In the genomic region with DNA sequence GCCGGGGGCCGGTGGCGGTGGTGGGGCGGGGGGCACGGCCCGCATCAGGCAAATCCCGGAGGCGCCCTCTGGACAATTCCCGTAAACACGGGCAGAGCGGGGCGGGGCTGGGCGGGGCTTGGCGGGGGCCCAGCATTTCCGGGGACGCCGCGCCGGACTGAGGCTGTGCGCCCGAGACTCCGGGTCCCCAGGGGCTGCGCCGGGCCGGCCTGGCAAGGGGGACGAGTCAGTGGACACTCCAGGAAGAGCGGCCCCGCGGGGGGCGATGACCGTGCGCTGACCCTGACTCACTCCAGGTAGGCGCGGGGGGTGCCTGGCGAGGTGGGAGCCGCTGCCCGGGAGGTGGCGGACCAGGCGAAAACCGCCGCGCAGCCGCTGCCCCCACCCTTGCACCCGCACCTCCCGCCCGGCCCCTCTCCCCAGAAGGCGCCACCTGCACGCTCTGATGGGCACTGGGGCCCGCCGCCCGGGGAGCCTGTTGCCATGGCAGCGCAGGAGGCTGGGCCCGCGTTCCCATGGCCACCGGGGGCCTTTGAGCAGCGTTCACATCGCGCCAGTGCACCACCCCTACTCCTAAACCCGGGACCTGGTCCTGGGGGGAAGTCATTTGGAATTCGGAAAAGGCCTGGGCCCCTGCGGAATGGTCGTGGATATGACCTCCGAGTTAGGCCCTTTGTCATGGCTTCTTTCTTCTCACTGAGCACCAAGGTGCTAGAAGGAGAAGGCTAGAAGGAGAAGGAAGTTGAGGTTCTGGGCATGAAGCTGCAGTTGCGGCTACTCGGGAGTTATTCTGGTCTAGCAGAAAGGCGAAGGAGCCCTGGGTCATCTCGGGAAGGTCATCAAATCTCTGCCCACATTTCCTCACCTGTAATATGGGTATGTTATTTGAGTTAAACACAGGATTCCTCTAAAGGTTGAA, we compare ENCODE assay signal across 8 cellular contexts. TPM values are rescaled to one million over a fixed set of nuclear protein-coding genes. Genes with fewer than 3 reads are reported as not detected.
DNase-seq lines count a peak whose midpoint lies in the region; ATAC-seq and TF ChIP-seq lines count a peak whose summit lies in the region.

No MANE protein-coding gene starts in this region.

- peak overlapping the region; percentile 88 for H3K4me3 Mint-ChIP-seq in activated CD4-positive, alpha-beta memory T cell treated with anti-CD3 and anti-CD28 coated beads, Interleukin-2, amount 10 ng/mL, durations not matched to agents 7 days and 5 days

- peaks cover 12% of the 10 kb centered on the region for H3K4me1 ChIP-seq in BE2C
- no peaks in the 10 kb centered on the region for H3K4me1 ChIP-seq in endocrine pancreas (ENCODE audit: control insufficient read depth, insufficient read depth, low read length)
- peaks cover 2% of the 10 kb centered on the region for H3K4me1 ChIP-seq in mesodermal cell (ENCODE audit: control insufficient read depth, insufficient read depth, low read length, poor library complexity, severe bottlenecking)

- CTCF ChIA-PET in activated CD4-positive, alpha-beta memory T cell treated with anti-CD3 and anti-CD28 coated beads, Interleukin-2, amount 10 ng/mL, durations not matched to agents 7 days and 5 days (lab: Charles Lee): interaction anchor here (0.7 kb wide), 1 partner anchor 38 kb away, joined by 3 read pairs; no protein-coding TSS in a partner anchor

- H3K27me3 ChIP-seq in BE2C: no peaks in the 10 kb centered on the region
- no peaks in the 10 kb centered on the region for H3K27me3 ChIP-seq in endocrine pancreas (ENCODE audit: control insufficient read depth, insufficient read depth, low read length)

- peak overlapping the region; percentile 66 for H3K4me3 ChIP-seq in BE2C (ENCODE audit: low read depth, low read length)
- H3K4me3 ChIP-seq in endocrine pancreas (ENCODE audit: control insufficient read depth, insufficient read depth, low read length): peak overlapping the region; percentile 35
- peak overlapping the region; percentile 43 for H3K4me3 ChIP-seq in mesodermal cell (ENCODE audit: extremely low read depth, insufficient read depth, low read length, poor library complexity, severe bottlenecking)

- no peak for TF ChIP-seq CTCF in BE2C (IDR thresholded peaks at IDR 0.05; ENCODE audit: low read depth, low read length)

- TF ChIP-seq POLR2A in GM18951 (IDR thresholded peaks at IDR 0.05; ENCODE audit: extremely low read depth, insufficient read depth, insufficient read length): peak; percentile 48

- H3K9me3 ChIP-seq in BE2C (no peaks in the 10 kb centered on the region), endocrine pancreas (ENCODE audit: control insufficient read depth, low read length) (no peaks in the 10 kb centered on the region), mesodermal cell (ENCODE audit: control insufficient read depth, low read length) (no peaks in the 10 kb centered on the region)

- H3K36me3 ChIP-seq in BE2C: no peaks in the 10 kb centered on the region
- H3K36me3 ChIP-seq in endocrine pancreas (ENCODE audit: control insufficient read depth, insufficient read depth, low read length): no peaks in the 10 kb centered on the region
- H3K36me3 ChIP-seq in mesodermal cell (ENCODE audit: control insufficient read depth, insufficient read depth, low read length): no peaks in the 10 kb centered on the region

- no peaks in the 10 kb centered on the region for H3K27me3 Mint-ChIP-seq in activated CD4-positive, alpha-beta memory T cell treated with anti-CD3 and anti-CD28 coated beads, Interleukin-2, amount 10 ng/mL, durations not matched to agents 7 days and 5 days

- H3K9me3 Mint-ChIP-seq in activated CD4-positive, alpha-beta memory T cell treated with anti-CD3 and anti-CD28 coated beads, Interleukin-2, amount 10 ng/mL, durations not matched to agents 7 days and 5 days: no peaks in the 10 kb centered on the region

- H3K27ac ChIP-seq in mesodermal cell (ENCODE audit: low read depth, low read length, severe bottlenecking): no peak overlapping the region

- ATAC-seq in HG03103 (IDR thresholded peaks at IDR 0.05; ENCODE audit: low read depth, unreplicated experiment): peak; percentile 54
- peak; percentile 71 for ATAC-seq in stimulated activated naive CD8-positive, alpha-beta T cell treated with anti-CD3 and anti-CD28 coated beads, Interleukin-15, Interleukin-2, amounts not matched to agents 100 U/mL and 50 U/mL, for 24 hours

- peak overlapping the region; percentile 65 for H3K9ac ChIP-seq in endocrine pancreas (ENCODE audit: control insufficient read depth, insufficient read depth, low read length)

- H3K4me1 Mint-ChIP-seq in activated CD4-positive, alpha-beta memory T cell treated with anti-CD3 and anti-CD28 coated beads, Interleukin-2, amount 10 ng/mL, durations not matched to agents 7 days and 5 days: peaks cover 27% of the 10 kb centered on the region

- DNase-seq in BE2C: peak; percentile 79
- DNase-seq in NCI-H524 (lab: John Stamatoyannopoulos, UW): peak; percentile 82 to 87
- DNase-seq in activated CD4-positive, alpha-beta memory T cell treated with anti-CD3 and anti-CD28 coated beads, Interleukin-2, amount 10 ng/mL, durations not matched to agents 7 days and 5 days: peak; percentile 72
- DNase-seq in stimulated activated naive CD8-positive, alpha-beta T cell treated with anti-CD3 and anti-CD28 coated beads, Interleukin-15, Interleukin-2, amounts not matched to agents 100 U/mL and 50 U/mL, for 24 hours: peak; percentile 63

- in situ Hi-C loops in GM18951 (cut with MboI; ENCODE audit: low sequenced_read_pairs, unreplicated experiment): no loop called here

- peak overlapping the region; percentile 71 for H3K27ac Mint-ChIP-seq in activated CD4-positive, alpha-beta memory T cell treated with anti-CD3 and anti-CD28 coated beads, Interleukin-2, amount 10 ng/mL, durations not matched to agents 7 days and 5 days

- POLR2A ChIA-PET in activated CD4-positive, alpha-beta memory T cell treated with anti-CD3 and anti-CD28 coated beads, Interleukin-2, amount 10 ng/mL, durations not matched to agents 7 days and 5 days (lab: Charles Lee): interaction anchor here (1.3 to 4.3 kb wide), 3 partner anchors 8 to 48 kb away, joined by 3 to 20 read pairs (median 3); a partner anchor contains a TSS

- H3K36me3 Mint-ChIP-seq in activated CD4-positive, alpha-beta memory T cell treated with anti-CD3 and anti-CD28 coated beads, Interleukin-2, amount 10 ng/mL, durations not matched to agents 7 days and 5 days (ENCODE audit: low read depth): peaks cover 4% of the 10 kb centered on the region

- 4 to 7% methylated on average over 47 to 50 of the region's 67 CpGs for WGBS in mesodermal cell (ENCODE audit: insufficient coverage in 2 of 2), 2 experiments

RNA-seq across cellular contexts. Expression of a gene that starts 16.1 kb away (rescaled TPM):
- polyA plus RNA-seq in BE2C (2012; ENCODE audit: insufficient read depth, insufficient read length, low read depth): 23.0 TPM
- 10 to 100 TPM; 29.7 to 29.9 TPM for total RNA-seq in activated CD4-positive, alpha-beta memory T cell treated with anti-CD3 and anti-CD28 coated beads, Interleukin-2, amount 10 ng/mL, durations not matched to agents 7 days and 5 days
- 26.1 TPM for polyA plus RNA-seq in mesodermal cell (2013, experiment 1 of 2)
- polyA plus RNA-seq in mesodermal cell (2013, experiment 2 of 2): 25.1 TPM

RNA-seq across cellular contexts. Expression of a gene that starts 48.7 kb away (rescaled TPM):
- 35.4 TPM for polyA plus RNA-seq in BE2C (2012; ENCODE audit: insufficient read depth, insufficient read length, low read depth)
- total RNA-seq in activated CD4-positive, alpha-beta memory T cell treated with anti-CD3 and anti-CD28 coated beads, Interleukin-2, amount 10 ng/mL, durations not matched to agents 7 days and 5 days: 100 to 1,000 TPM; 118 to 120 TPM
- polyA plus RNA-seq in mesodermal cell (2013, experiment 1 of 2): 49.5 TPM
- polyA plus RNA-seq in mesodermal cell (2013, experiment 2 of 2): 44.5 TPM

RNA-seq across cellular contexts. Expression of a gene that starts 49.0 kb away (rescaled TPM):
- polyA plus RNA-seq in BE2C (2012; ENCODE audit: insufficient read depth, insufficient read length, low read depth): 1.6 TPM
- 10 to 100 TPM; 10.3 to 10.5 TPM for total RNA-seq in activated CD4-positive, alpha-beta memory T cell treated with anti-CD3 and anti-CD28 coated beads, Interleukin-2, amount 10 ng/mL, durations not matched to agents 7 days and 5 days
- polyA plus RNA-seq in mesodermal cell (2013, experiment 1 of 2): 2.4 TPM
- polyA plus RNA-seq in mesodermal cell (2013, experiment 2 of 2): 1.1 TPM
